In the genomic region with DNA sequence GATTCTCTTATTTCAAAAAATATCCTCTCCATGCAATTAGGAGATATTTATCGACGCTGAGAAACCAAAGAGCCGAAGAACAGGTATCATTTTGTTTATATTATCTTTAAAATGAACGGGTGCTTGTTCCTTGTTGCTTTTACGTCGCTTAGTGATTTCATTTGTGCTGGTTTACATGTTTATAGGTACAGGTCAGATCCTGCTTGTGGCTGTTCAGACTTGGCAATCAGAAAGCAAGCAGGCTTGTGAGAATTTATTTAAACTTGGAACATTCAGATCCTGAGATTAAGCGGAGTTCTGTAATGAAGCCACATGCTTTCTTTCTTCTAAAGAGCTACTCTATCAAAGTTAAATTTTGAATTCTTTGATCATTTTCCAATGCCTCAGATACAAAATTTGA, we compare ENCODE assay signal across 1 cellular context.
TF ChIP-seq lines count a peak whose summit lies in the region.

No MANE protein-coding gene starts in this region.

TF ChIP-seq in SK-N-SH, 30 proteins besides CTCF, POLR2A, EP300 and RAD21 (continued from another document):
- TF ChIP-seq, protein P1, sequence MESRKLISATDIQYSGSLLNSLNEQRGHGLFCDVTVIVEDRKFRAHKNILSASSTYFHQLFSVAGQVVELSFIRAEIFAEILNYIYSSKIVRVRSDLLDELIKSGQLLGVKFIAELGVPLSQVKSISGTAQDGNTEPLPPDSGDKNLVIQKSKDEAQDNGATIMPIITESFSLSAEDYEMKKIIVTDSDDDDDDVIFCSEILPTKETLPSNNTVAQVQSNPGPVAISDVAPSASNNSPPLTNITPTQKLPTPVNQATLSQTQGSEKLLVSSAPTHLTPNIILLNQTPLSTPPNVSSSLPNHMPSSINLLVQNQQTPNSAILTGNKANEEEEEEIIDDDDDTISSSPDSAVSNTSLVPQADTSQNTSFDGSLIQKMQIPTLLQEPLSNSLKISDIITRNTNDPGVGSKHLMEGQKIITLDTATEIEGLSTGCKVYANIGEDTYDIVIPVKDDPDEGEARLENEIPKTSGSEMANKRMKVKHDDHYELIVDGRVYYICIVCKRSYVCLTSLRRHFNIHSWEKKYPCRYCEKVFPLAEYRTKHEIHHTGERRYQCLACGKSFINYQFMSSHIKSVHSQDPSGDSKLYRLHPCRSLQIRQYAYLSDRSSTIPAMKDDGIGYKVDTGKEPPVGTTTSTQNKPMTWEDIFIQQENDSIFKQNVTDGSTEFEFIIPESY (IDR thresholded peaks at IDR 0.05; ENCODE audit: borderline replicate concordance, low read depth), result no peak
- TF ChIP-seq TEAD4 (IDR thresholded peaks at IDR 0.05; ENCODE audit: borderline replicate concordance, insufficient read depth) (no peak), FOSL2 (IDR thresholded peaks at IDR 0.05; ENCODE audit: borderline replicate concordance, low read depth) (no peak)
